In genomic region chr4:112231779-112232713, GRCh38 we compare ENCODE assay signal across 8 cellular contexts. TPM values are rescaled to one million over a fixed set of nuclear protein-coding genes. Genes with fewer than 3 reads are reported as not detected.
A peak's percentile ranks its signal among the peaks of the same experiment; 100 is the strongest.
DNase-seq lines count a peak whose midpoint lies in the region; ATAC-seq and TF ChIP-seq lines count a peak whose summit lies in the region.

AP1AR (plus strand) TSS chr4:112231787; CDS start chr4:112232092, 305 bp downstream.

- H3K79me2 ChIP-seq in GM23248 (ENCODE audit: insufficient read depth): peaks cover 54% of the 10 kb centered on the region

- H3K23ac ChIP-seq in neuronal stem cell (ENCODE audit: low read depth, low read length, poor library complexity): peak within 1 kb of the TSS; percentile 98

- no peaks in the 10 kb centered on the region for H3K9me2 ChIP-seq in GM23248 (ENCODE audit: insufficient read depth)

- H3K27me3 ChIP-seq in GM23248 (replicated peaks; ENCODE audit: insufficient read depth) (no peaks in the 10 kb centered on the region), SJCRH30 (no peaks in the 10 kb centered on the region), foreskin keratinocyte (no peaks in the 10 kb centered on the region), neuronal stem cell (ENCODE audit: control insufficient read depth in 3 of 3, insufficient read depth in 3 of 3, low read depth in 1 of 3, low read length in 3 of 3) (no peaks in the 10 kb centered on the region)

- peaks cover 17% of the 10 kb centered on the region; the same call in 1 of the 2 replicates for H3F3A ChIP-seq in GM23248 (ENCODE audit: insufficient read depth)

- H3K36me3 ChIP-seq in GM23248 (ENCODE audit: low read depth): no peaks in the 10 kb centered on the region
- H3K36me3 ChIP-seq in SJCRH30: no peaks in the 10 kb centered on the region
- H3K36me3 ChIP-seq in neuronal stem cell (replicated peaks in 1 of 2; ENCODE audit: control insufficient read depth in 2 of 2, insufficient read depth in 2 of 2, low read length in 2 of 2): no peaks in the 10 kb centered on the region

- ATAC-seq in foreskin keratinocyte: peak; percentile 74

- H3K9me3 ChIP-seq in GM23248 (ENCODE audit: low read depth): no peaks in the 10 kb centered on the region
- no peaks in the 10 kb centered on the region for H3K9me3 ChIP-seq in SJCRH30 (replicated peaks)
- H3K9me3 ChIP-seq in neuronal stem cell (replicated peaks in 1 of 2; ENCODE audit: control insufficient read depth in 2 of 2, insufficient read depth in 1 of 2, low read depth in 1 of 2, low read length in 2 of 2): no peaks in the 10 kb centered on the region

- peak within 1 kb of the TSS; percentile 53 for H3K4ac ChIP-seq in neuronal stem cell (ENCODE audit: low read length)

- H3K4me2 ChIP-seq in GM23248 (ENCODE audit: unreplicated experiment) (peak within 1 kb of the TSS; percentile 95), neuronal stem cell (ENCODE audit: insufficient read depth, low read length, poor library complexity, severe bottlenecking) (peak within 1 kb of the TSS; percentile 94)

- peak within 1 kb of the TSS; percentile 100 for H3K18ac ChIP-seq in neuronal stem cell (ENCODE audit: low read length)

- H2BK5ac ChIP-seq in neuronal stem cell (ENCODE audit: low read length): peak within 1 kb of the TSS; percentile 100

- peak within 1 kb of the TSS; percentile 98 for H4K91ac ChIP-seq in neuronal stem cell (ENCODE audit: low read depth, low read length, poor library complexity)

- peak within 1 kb of the TSS; percentile 97 for H4K8ac ChIP-seq in neuronal stem cell (ENCODE audit: low read depth, low read length)

- H2BK12ac ChIP-seq in neuronal stem cell (ENCODE audit: low read length): peak within 1 kb of the TSS; percentile 98

- H4K20me1 ChIP-seq in GM23248 (ENCODE audit: insufficient read depth): no peaks in the 10 kb centered on the region

- DNase-seq in G401 (ENCODE audit: low spot score): peak; percentile 74
- DNase-seq in GM23248: peak; percentile 92
- DNase-seq in Kasumi-1 (lab: John Stamatoyannopoulos, UW): peak; percentile 67 to 71
- DNase-seq in SJCRH30: peak; percentile 84 to 85
- peak; percentile 71 for DNase-seq in activated gamma-delta T cell treated with anti-CD3 and anti-CD28 coated beads, Interleukin-2, amount 50 U/mL, for 16 hours (ENCODE audit: low read depth)
- peak; percentile 51 to 69 for DNase-seq in foreskin keratinocyte
- DNase-seq in neuronal stem cell (ENCODE audit: low spot score): peak; percentile 84

- H2AK5ac ChIP-seq in neuronal stem cell (ENCODE audit: low read depth, low read length): peak within 1 kb of the TSS; percentile 81

- peak within 1 kb of the TSS; percentile 94 for H3K9ac ChIP-seq in GM23248
- peak within 1 kb of the TSS; percentile 100 for H3K9ac ChIP-seq in neuronal stem cell (ENCODE audit: low read depth, low read length, poor library complexity)

- peak within 1 kb of the TSS; percentile 99 for H2BK15ac ChIP-seq in neuronal stem cell (ENCODE audit: low read length)

- in situ Hi-C loops in G401 (cut with HindIII; ENCODE audit: low sequenced_read_pairs): no loop called here
- in situ Hi-C loops in GM23248 (cut with MboI): loop anchor here (10.0 kb wide), 1 partner anchor 127 kb away; no protein-coding TSS in a partner anchor

- H3K27ac ChIP-seq in GM23248: peak within 1 kb of the TSS; percentile 92
- H3K27ac ChIP-seq in SJCRH30: peak within 1 kb of the TSS; percentile 91
- peak within 1 kb of the TSS; percentile 78 for H3K27ac ChIP-seq in foreskin keratinocyte
- H3K27ac ChIP-seq in neuronal stem cell (replicated peaks; ENCODE audit: low read length): peak within 1 kb of the TSS; percentile 90

- peak within 1 kb of the TSS; percentile 90 for H3K4me3 ChIP-seq in GM23248
- peak within 1 kb of the TSS; percentile 87 for H3K4me3 ChIP-seq in SJCRH30
- peak within 1 kb of the TSS; percentile 91 to 94 for H3K4me3 ChIP-seq in neuronal stem cell (ENCODE audit: low read length in 2 of 2)

- peak; percentile 45 for TF ChIP-seq CTCF in foreskin keratinocyte (conservative IDR thresholded peaks at IDR 0.05)
- TF ChIP-seq CTCF in subcutaneous adipose tissue (IDR thresholded peaks at IDR 0.05; ENCODE audit: low read depth): no peak

- H2BK120ac ChIP-seq in neuronal stem cell (ENCODE audit: low read depth, low read length): peak within 1 kb of the TSS; percentile 61

- peak within 1 kb of the TSS; percentile 99 for H2AFZ ChIP-seq in GM23248
- H2AFZ ChIP-seq in neuronal stem cell (ENCODE audit: low read length): peak within 1 kb of the TSS; percentile 100

- H3K4me1 ChIP-seq in GM23248 (ENCODE audit: insufficient read depth): peaks cover 28% of the 10 kb centered on the region
- peaks cover 2% of the 10 kb centered on the region; the same call in 1 of the 2 replicates for H3K4me1 ChIP-seq in SJCRH30
- H3K4me1 ChIP-seq in foreskin keratinocyte: peaks cover 14% of the 10 kb centered on the region
- H3K4me1 ChIP-seq in neuronal stem cell (ENCODE audit: control insufficient read depth in 2 of 2, insufficient read depth in 1 of 2, low read depth in 1 of 2, low read length in 2 of 2): peaks cover 0 to 4% of the 10 kb centered on the region in 2 donors

- 0 to 1% methylated on average over 61 to 65 of the region's 70 CpGs for WGBS in GM23248 (ENCODE audit: low coverage in 1 of 2, low lambda C conversion rate in 2 of 2, missing lambda C conversion rate in 2 of 2), 2 experiments
- WGBS in neuronal stem cell (ENCODE audit: extremely low coverage in 2 of 2, insufficient read length in 2 of 2, insufficient replicate concordance in 1 of 2), 2 donors: no CpG with 5 or more reads among the region's 70 CpGs

- H3K14ac ChIP-seq in neuronal stem cell (ENCODE audit: low read length): peak within 1 kb of the TSS; percentile 99

- peaks cover 3% of the 10 kb centered on the region for H3K79me1 ChIP-seq in neuronal stem cell (ENCODE audit: low read depth, low read length)

RNA-seq across cellular contexts. Expression of gene AP1AR, which starts in this region (rescaled TPM):
- 25.0 and 34.6 TPM in 2 replicates for total RNA-seq in G401 (2014; rRNA removed; shearing (Covaris generic))
- 17.2 and 21.3 TPM in 2 replicates for total RNA-seq in GM23248 (2014; rRNA removed; shearing (Covaris generic))
- polyA plus RNA-seq in GM23248 (2016; fragmentation: Nextera tagmentation; extraction: Ambion mirVana): 20.4 and 21.7 TPM in 2 replicates
- 23.1 and 24.7 TPM in 2 replicates for total RNA-seq in SJCRH30 (2014; rRNA removed; shearing (Covaris generic))
- total RNA-seq in foreskin keratinocyte: 13.4 and 15.7 TPM in 2 replicates
- polyA plus RNA-seq in foreskin keratinocyte: 4.4 and 5.6 TPM in 2 replicates
- polyA plus RNA-seq in neuronal stem cell (2013, experiment 1 of 2): 12.4 TPM
- polyA plus RNA-seq in neuronal stem cell (2013, experiment 2 of 2): 12.1 TPM
- total RNA-seq in subcutaneous adipose tissue: 10 to 100 TPM; 17.2 to 24.1 (median 20.8) TPM

Comparison
In these comparisons a context has a peak if more than half of its experiments do, and no peak if none do; other contexts are left out.
1. Peak in every context shown above with its lines: DNase-seq, ATAC-seq, H3K4me3 ChIP-seq and H3K27ac ChIP-seq.